8 cellular contexts compared by ENCODE assay signal in genomic region chr6:37155394-37156312, GRCh38. TPM values are rescaled to one million over a fixed set of nuclear protein-coding genes. Genes with fewer than 3 reads are reported as not detected.
DNase-seq lines count a peak whose midpoint lies in the region; ATAC-seq, FAIRE-seq and TF ChIP-seq lines count a peak whose summit lies in the region.

No MANE protein-coding gene starts in this region.

- DNase-seq in CD8-positive, alpha-beta T cell, result no peak
- DNase-seq in stimulated activated CD8-positive, alpha-beta memory T cell treated with anti-CD3 and anti-CD28 coated beads, Interleukin-4, amount 100 ng/mL, for 48 hours, result peak; percentile 74
- DNase-seq in small intestine (no peak), DMS53 treated with DMSO at 0.1 percent for 48 hours (lab: John Stamatoyannopoulos, UW; ENCODE audit: unreplicated experiment) (no peak), SHP77 (lab: John Stamatoyannopoulos, UW) (no peak)

- no peaks in the 10 kb centered on the region for H3K36me3 ChIP-seq in CD8-positive, alpha-beta T cell (ENCODE audit: insufficient read depth, low read length)
- no peaks in the 10 kb centered on the region for H3K36me3 ChIP-seq in small intestine (ENCODE audit: control insufficient read depth in 2 of 2, insufficient read depth in 2 of 2, low read length in 2 of 2)

- no peaks in the 10 kb centered on the region for H3K27me3 Mint-ChIP-seq in CD8-positive, alpha-beta T cell (ENCODE audit: low read depth)
- no peaks in the 10 kb centered on the region for H3K27me3 Mint-ChIP-seq in activated naive CD8-positive, alpha-beta T cell

- peak; percentile 52 for ATAC-seq in CD8-positive, alpha-beta T cell
- peak; percentile 81 for ATAC-seq in GM19468 (IDR thresholded peaks at IDR 0.05; ENCODE audit: extremely low read depth, unreplicated experiment)
- peak; percentile 81 for ATAC-seq in HG03521 (IDR thresholded peaks at IDR 0.05; ENCODE audit: unreplicated experiment)

- intact Hi-C loops in CD8-positive, alpha-beta T cell (cut with DNase I, micrococcal nuclease), result no loop called here

- H3K9me3 ChIP-seq in CD8-positive, alpha-beta T cell (ENCODE audit: low read length), result no peaks in the 10 kb centered on the region
- H3K9me3 ChIP-seq in small intestine (ENCODE audit: control insufficient read depth, low read depth), result no peaks in the 10 kb centered on the region

- no peaks in the 10 kb centered on the region for H3K36me3 Mint-ChIP-seq in CD8-positive, alpha-beta T cell
- H3K36me3 Mint-ChIP-seq in activated naive CD8-positive, alpha-beta T cell, result no peaks in the 10 kb centered on the region

- H3K4me1 Mint-ChIP-seq in CD8-positive, alpha-beta T cell (ENCODE audit: low read depth), result peaks cover 12% of the 10 kb centered on the region
- H3K4me1 Mint-ChIP-seq in activated naive CD8-positive, alpha-beta T cell (ENCODE audit: low read depth), result peaks cover 19% of the 10 kb centered on the region

- POLR2A ChIA-PET in CD8-positive, alpha-beta T cell (lab: Charles Lee), result no interaction called here

- H3K27ac Mint-ChIP-seq in CD8-positive, alpha-beta T cell, result peak overlapping the region; percentile 60
- peak overlapping the region; percentile 86 for H3K27ac Mint-ChIP-seq in activated naive CD8-positive, alpha-beta T cell

- no peak for FAIRE-seq in small intestine (lab: Jason Lieb, UNC)

- 20 to 50% (median 32%) methylated on average over 11 of the region's 11 CpGs for WGBS in small intestine, 3 donors

- H3K4me3 ChIP-seq in CD8-positive, alpha-beta T cell (ENCODE audit: low read depth, low read length), result no peak overlapping the region
- H3K4me3 ChIP-seq in small intestine (ENCODE audit: low read depth in 1 of 2, low read length in 2 of 2), result no peak overlapping the region

- CTCF ChIA-PET in CD8-positive, alpha-beta T cell (lab: Charles Lee), result no interaction called here

- H3K9me3 Mint-ChIP-seq in CD8-positive, alpha-beta T cell, result no peaks in the 10 kb centered on the region
- H3K9me3 Mint-ChIP-seq in activated naive CD8-positive, alpha-beta T cell (ENCODE audit: low read depth), result no peaks in the 10 kb centered on the region

- H3K4me3 Mint-ChIP-seq in CD8-positive, alpha-beta T cell, result no peak overlapping the region
- peak overlapping the region; percentile 46 for H3K4me3 Mint-ChIP-seq in activated naive CD8-positive, alpha-beta T cell

- H3K27ac ChIP-seq in CD8-positive, alpha-beta T cell (ENCODE audit: low read depth, low read length), result no peak overlapping the region
- H3K27ac ChIP-seq in small intestine (ENCODE audit: low read depth in 1 of 2, low read length in 1 of 2), result peak overlapping the region in 1 of 2 donors; percentile 70

- peaks cover 5% of the 10 kb centered on the region for H3K4me1 ChIP-seq in CD8-positive, alpha-beta T cell (ENCODE audit: insufficient read depth, low read length)
- peaks cover 0 to 2% of the 10 kb centered on the region in 2 donors for H3K4me1 ChIP-seq in small intestine (ENCODE audit: control insufficient read depth in 2 of 2, insufficient read depth in 1 of 2, low read depth in 1 of 2, low read length in 1 of 2)

- no peak for TF ChIP-seq CTCF in CD8-positive, alpha-beta T cell (IDR thresholded peaks at IDR 0.05)

- H3K27me3 ChIP-seq in CD8-positive, alpha-beta T cell (ENCODE audit: insufficient read depth, low read length), result no peaks in the 10 kb centered on the region
- no peaks in the 10 kb centered on the region for H3K27me3 ChIP-seq in small intestine (ENCODE audit: control insufficient read depth in 2 of 2, insufficient read depth in 2 of 2, low read length in 2 of 2)

RNA-seq across cellular contexts. Expression of gene PIM1, which starts 14.3 kb away (rescaled TPM):
- 100 to 1,000 TPM; 125 TPM for total RNA-seq in CD8-positive, alpha-beta T cell
- 100 to 1,000 TPM in 1 of 3 donors, 10 to 100 TPM in 2; 26.0 to 118 (median 62.8) TPM for polyA plus RNA-seq in small intestine
